Comparison of ENCODE assay signal across 8 cellular contexts in genomic region chr2:99140056-99140859, GRCh38. TPM values are rescaled to one million over a fixed set of nuclear protein-coding genes. Genes with fewer than 3 reads are reported as not detected.
DNase-seq lines count a peak whose midpoint lies in the region; ATAC-seq and TF ChIP-seq lines count a peak whose summit lies in the region.

No MANE protein-coding gene starts in this region.

- H3K27ac ChIP-seq in left ventricle myocardium inferior (replicated peaks) (peak overlapping the region; percentile 79), brain microvascular endothelial cell (no peak overlapping the region), uterus (peak overlapping the region; percentile 81 to 83)

- H3K4me3 ChIP-seq in left ventricle myocardium inferior (peak overlapping the region; percentile 100), brain microvascular endothelial cell (ENCODE audit: low read depth, low read length) (peak overlapping the region; percentile 83), uterus (peak overlapping the region; percentile 73 to 97)

- H3K4me1 ChIP-seq in left ventricle myocardium inferior (peaks cover 27% of the 10 kb centered on the region), uterus (peaks cover 0 to 4% of the 10 kb centered on the region in 2 donors)

- TF ChIP-seq POLR2A in uterus (IDR thresholded peaks at IDR 0.05) = no peak

- in situ Hi-C loops in brain microvascular endothelial cell (cut with HindIII; ENCODE audit: low pct_ligation_motif_present, low sequenced_read_pairs) = no loop called here

- intact Hi-C loops in left ventricle myocardium inferior (cut with micrococcal nuclease) = no loop called here
- intact Hi-C loops in left ventricle myocardium superior (cut with micrococcal nuclease) = no loop called here
- intact Hi-C loops in uterus (cut with DNase I; ENCODE audit: low total_unique reads) = no loop called here

- no peak for TF ChIP-seq CTCF in left ventricle myocardium inferior (IDR thresholded peaks at IDR 0.05; ENCODE audit: borderline replicate concordance)
- no peak for TF ChIP-seq CTCF in brain microvascular endothelial cell (IDR thresholded peaks at IDR 0.05; ENCODE audit: low read depth, low read length, missing control alignments)
- no peak for TF ChIP-seq CTCF in uterus (IDR thresholded peaks at IDR 0.05)
- no peak for TF ChIP-seq CTCF in GM20000 (IDR thresholded peaks at IDR 0.05; ENCODE audit: extremely low read depth, missing control alignments)

- H3K9me3 ChIP-seq in left ventricle myocardium inferior (replicated peaks) = no peaks in the 10 kb centered on the region
- no peaks in the 10 kb centered on the region for H3K9me3 ChIP-seq in uterus

- ATAC-seq in left ventricle myocardium superior (no peak), GM21515 (IDR thresholded peaks at IDR 0.05; ENCODE audit: unreplicated experiment) (no peak)

- no peaks in the 10 kb centered on the region for H3K27me3 ChIP-seq in left ventricle myocardium inferior (ENCODE audit: low read depth)
- no peaks in the 10 kb centered on the region for H3K27me3 ChIP-seq in brain microvascular endothelial cell (replicated peaks)
- H3K27me3 ChIP-seq in uterus = no peaks in the 10 kb centered on the region

- no peaks in the 10 kb centered on the region for H3K36me3 ChIP-seq in left ventricle myocardium inferior
- no peaks in the 10 kb centered on the region for H3K36me3 ChIP-seq in brain microvascular endothelial cell (replicated peaks)
- no peaks in the 10 kb centered on the region for H3K36me3 ChIP-seq in uterus

- DNase-seq in left ventricle myocardium inferior (no peak), left ventricle myocardium superior (no peak), brain microvascular endothelial cell (no peak), medulla oblongata (ENCODE audit: extremely low spot score) (peak; percentile 50), uterus (no peak), GM20000 (ENCODE audit: low spot score) (no peak)
- no peak for DNase-seq in activated CD4-positive, alpha-beta T cell treated with anti-CD3 and anti-CD28 coated beads, Interleukin-2, amount 50 U/mL, for 48 hours

RNA-seq across cellular contexts. Expression of gene C2orf15, which starts 1.2 kb away (rescaled TPM):
- total RNA-seq in left ventricle myocardium inferior (not detected), left ventricle myocardium superior (0.30 TPM), uterus (1 to 10 TPM in 2 of 4 donors, not detected in 2; 1.6 to 2.8 TPM)

RNA-seq across cellular contexts. Expression of gene TSGA10, which starts 14.5 kb away (rescaled TPM):
- total RNA-seq in left ventricle myocardium inferior (3.1 TPM), left ventricle myocardium superior (4.7 TPM), uterus (10 to 100 TPM in 3 of 4 donors, 1 to 10 TPM in 1; 5.9 to 22.5 (median 16.2) TPM)

RNA-seq across cellular contexts. Expression of gene LIPT1, which starts 14.5 kb away (rescaled TPM):
- total RNA-seq in left ventricle myocardium inferior (7.9 TPM), left ventricle myocardium superior (7.1 TPM), uterus (100 to 1,000 TPM in 1 of 4 donors, 10 to 100 TPM in 2, 1 to 10 TPM in 1; 6.8 to 140 (median 11.0) TPM)

RNA-seq across cellular contexts. Expression of gene MITD1, which starts 40.6 kb away (rescaled TPM):
- total RNA-seq in left ventricle myocardium inferior = 16.0 TPM
- total RNA-seq in left ventricle myocardium superior = 13.8 TPM
- 10 to 100 TPM in 3 of 4 donors, 1 to 10 TPM in 1; 6.2 to 41.0 (median 22.7) TPM for total RNA-seq in uterus

RNA-seq across cellular contexts. Expression of gene MRPL30, which starts 40.7 kb away (rescaled TPM):
- total RNA-seq in left ventricle myocardium inferior (34.8 TPM), left ventricle myocardium superior (38.0 TPM), uterus (10 to 100 TPM; 27.2 to 47.7 (median 28.8) TPM)
